ENCODE assay signal across 31 cellular contexts in the genomic region with DNA sequence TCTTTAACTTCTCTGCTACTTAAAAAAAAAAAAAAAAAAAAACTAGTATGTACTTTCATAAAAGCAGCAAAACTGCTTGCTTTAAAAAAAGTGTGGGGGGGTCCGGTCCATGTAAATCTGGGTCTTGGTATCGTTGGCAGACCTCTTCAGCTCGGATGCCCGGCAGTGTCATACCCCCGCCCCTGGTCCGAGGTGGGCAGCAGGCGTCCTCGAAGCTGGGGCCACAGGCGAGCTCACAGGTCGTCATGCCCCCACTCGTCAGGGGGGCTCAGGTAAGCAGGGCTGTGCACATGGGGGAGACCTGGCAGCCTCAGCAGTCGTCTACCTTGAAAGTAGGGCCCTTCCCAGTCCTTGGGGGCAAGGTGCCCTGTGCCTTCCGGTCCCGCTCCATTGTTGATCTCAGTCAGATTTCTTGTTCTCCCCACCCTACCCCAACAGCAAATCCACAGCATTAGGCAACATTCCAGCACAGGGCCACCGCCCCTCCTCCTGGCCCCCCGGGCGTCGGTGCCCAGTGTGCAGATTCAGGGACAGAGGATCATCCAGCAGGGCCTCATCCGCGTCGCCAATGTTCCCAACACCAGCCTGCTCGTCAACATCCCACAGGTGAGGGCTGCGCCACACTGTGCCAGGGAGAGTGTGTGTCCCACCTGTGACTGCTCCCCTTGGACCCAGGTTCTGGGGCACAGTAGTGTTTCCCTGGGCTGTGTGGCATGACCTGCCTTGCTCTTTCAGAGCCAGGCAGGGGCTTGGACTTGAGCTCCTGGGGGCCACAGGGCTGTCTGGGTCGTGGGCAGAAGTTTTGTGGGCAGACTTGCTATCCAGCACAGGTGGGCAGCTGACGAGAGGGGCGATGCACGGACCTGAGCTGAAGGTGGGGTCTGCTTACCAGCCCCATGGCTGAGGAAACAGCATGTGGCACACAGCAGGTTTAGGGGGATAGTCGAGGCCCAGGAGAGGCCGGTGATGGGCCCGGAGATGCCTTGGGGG. TPM values are rescaled to one million over a fixed set of nuclear protein-coding genes. Genes with fewer than 3 reads are reported as not detected.
"Had no signal": no experiment of that assay in that cellular context is flagged by ENCODE, and none has a peak within 500 bp of the region (broad histone marks: within the 10 kb centered on the region; RNA-seq: fewer than 3 reads in every experiment).

No MANE protein-coding gene starts in this region.

- FAIRE-seq: astrocyte, islet of Langerhans, pancreas, small intestine had no signal

- H3K27ac ChIP-seq: brain microvascular endothelial cell, coronary artery, esophagus muscularis mucosa, foreskin keratinocyte, heart left ventricle, left ventricle myocardium inferior, pancreas, prostate gland, sigmoid colon, upper lobe of left lung, vagina had no signal

- H3K9me3 ChIP-seq: esophagus muscularis mucosa, heart left ventricle, left ventricle myocardium inferior, mucosa of descending colon, pancreas, prostate gland, sigmoid colon, upper lobe of left lung, vagina had no signal

- H3K4me1 ChIP-seq: foreskin keratinocyte, left ventricle myocardium inferior, pancreas, prostate gland, sigmoid colon, upper lobe of left lung, vagina had no signal

- H3K9me3 Mint-ChIP-seq: activated CD4-positive, alpha-beta memory T cell treated with anti-CD3 and anti-CD28 coated beads for 36 hours; activated CD4-positive, alpha-beta T cell treated with anti-CD3 and anti-CD28 coated beads, Interleukin-2, amount 10 ng/mL, durations not matched to agents 24 days and 14 days; nephron progenitor cell; stimulated activated memory B cell treated with anti-CD40 and anti-IgM and Interleukin-4, amounts not matched to agents 10 μg/mL and 1 μg/mL and 100 μg/mL, for 72 hours; stimulated activated naive CD8-positive, alpha-beta T cell treated with anti-CD3 and anti-CD28 coated beads, Interleukin-15, amount 100 ng/mL, for 72 hours; T-helper 1 cell treated with Interleukin-12 subunit alpha and Interleukin-12 subunit beta and Interleukin-4 antibody, amounts not matched to agents 30 μg/mL and 1 μg/mL, for 36 hours had no signal

- H3K4me3 Mint-ChIP-seq: activated CD4-positive, alpha-beta memory T cell treated with anti-CD3 and anti-CD28 coated beads for 36 hours; activated CD4-positive, alpha-beta T cell treated with anti-CD3 and anti-CD28 coated beads, Interleukin-2, amount 10 ng/mL, durations not matched to agents 24 days and 14 days; nephron progenitor cell; stimulated activated memory B cell treated with anti-CD40 and anti-IgM and Interleukin-4, amounts not matched to agents 10 μg/mL and 1 μg/mL and 100 μg/mL, for 72 hours; stimulated activated naive CD8-positive, alpha-beta T cell treated with anti-CD3 and anti-CD28 coated beads, Interleukin-15, amount 100 ng/mL, for 72 hours; T-helper 1 cell treated with Interleukin-12 subunit alpha and Interleukin-12 subunit beta and Interleukin-4 antibody, amounts not matched to agents 30 μg/mL and 1 μg/mL, for 36 hours had no signal

- H3K4me1 Mint-ChIP-seq: nephron progenitor cell; stimulated activated memory B cell treated with anti-CD40 and anti-IgM and Interleukin-4, amounts not matched to agents 10 μg/mL and 1 μg/mL and 100 μg/mL, for 72 hours had no signal

- ATAC-seq: foreskin keratinocyte; heart left ventricle; mucosa of descending colon; pancreas; stimulated activated memory B cell treated with anti-CD40 and anti-IgM and Interleukin-4, amounts not matched to agents 10 μg/mL and 1 μg/mL and 100 μg/mL, for 72 hours; stimulated activated naive CD8-positive, alpha-beta T cell treated with anti-CD3 and anti-CD28 coated beads, Interleukin-15, amount 100 ng/mL, for 72 hours had no signal

- H3K27me3 Mint-ChIP-seq: activated CD4-positive, alpha-beta memory T cell treated with anti-CD3 and anti-CD28 coated beads for 36 hours; activated CD4-positive, alpha-beta T cell treated with anti-CD3 and anti-CD28 coated beads, Interleukin-2, amount 10 ng/mL, durations not matched to agents 24 days and 14 days; stimulated activated memory B cell treated with anti-CD40 and anti-IgM and Interleukin-4, amounts not matched to agents 10 μg/mL and 1 μg/mL and 100 μg/mL, for 72 hours; stimulated activated naive CD8-positive, alpha-beta T cell treated with anti-CD3 and anti-CD28 coated beads, Interleukin-15, amount 100 ng/mL, for 72 hours had no signal

- H3K27ac Mint-ChIP-seq: activated CD4-positive, alpha-beta T cell treated with anti-CD3 and anti-CD28 coated beads, Interleukin-2, amount 10 ng/mL, durations not matched to agents 24 days and 14 days; T-helper 1 cell treated with Interleukin-12 subunit alpha and Interleukin-12 subunit beta and Interleukin-4 antibody, amounts not matched to agents 30 μg/mL and 1 μg/mL, for 36 hours had no signal

- H3K4me3 ChIP-seq: coronary artery, esophagus muscularis mucosa, heart left ventricle, left ventricle myocardium inferior, lung, mucosa of descending colon, pancreas, prostate gland, sigmoid colon, upper lobe of left lung, vagina had no signal

- DNase-seq: activated CD4-positive, alpha-beta memory T cell treated with anti-CD3 and anti-CD28 coated beads for 36 hours; activated CD4-positive, alpha-beta T cell treated with anti-CD3 and anti-CD28 coated beads, Interleukin-2, amount 10 ng/mL, durations not matched to agents 24 days and 14 days; activated CD4-positive, CD25-positive, alpha-beta regulatory T cell treated with anti-CD3 and anti-CD28 coated beads, Interleukin-2, amount 50 U/mL, for 72 hours; activated naive CD4-positive, alpha-beta T cell; activated T-cell treated with anti-CD3 and anti-CD28 coated beads, Interleukin-2, amount 50 U/mL, for 48 hours; amniotic stem cell; brain microvascular endothelial cell; foreskin keratinocyte; heart left ventricle; left ventricle myocardium inferior; mucosa of descending colon; nephron progenitor cell; retina; sigmoid colon; small intestine; stimulated activated CD4-positive, alpha-beta T cell treated with anti-CD3 and anti-CD28 coated beads, Interleukin-4, amount 100 ng/mL, for 24 hours; stimulated activated naive CD8-positive, alpha-beta T cell treated with anti-CD3 and anti-CD28 coated beads, Interleukin-15, amount 100 ng/mL, for 72 hours; substantia nigra; SW 1271; T1000; upper lobe of left lung had no signal

RNA-seq across cellular contexts. Expression of gene CILP2, which starts 42.2 kb away (rescaled TPM):
- polyA plus RNA-seq: pancreas had no signal
